In the genomic region with DNA sequence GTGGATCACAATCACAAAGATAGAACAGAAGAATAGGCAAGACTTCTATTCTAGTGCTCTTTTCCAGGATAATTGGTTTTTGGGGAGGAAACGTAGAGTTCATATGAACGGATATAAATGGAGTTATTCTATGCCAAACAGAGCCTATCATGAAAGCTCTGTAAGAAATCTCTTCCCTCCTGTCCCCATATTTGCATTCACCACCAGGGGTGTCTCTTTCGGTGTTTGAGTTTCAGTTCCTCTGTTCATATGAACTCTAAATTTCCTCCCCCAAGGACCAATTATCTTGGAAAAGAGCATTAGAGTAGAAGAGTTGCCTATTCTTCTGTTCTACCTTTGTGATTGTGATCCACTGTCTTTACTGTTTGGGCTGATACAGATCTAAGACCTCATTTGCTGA, we compare ENCODE assay signal across 27 cellular contexts. TPM values are rescaled to one million over a fixed set of nuclear protein-coding genes. Genes with fewer than 3 reads are reported as not detected.
A peak's percentile ranks its signal among the peaks of the same experiment; 100 is the strongest.
DNase-seq lines count a peak whose midpoint lies in the region; ATAC-seq and TF ChIP-seq lines count a peak whose summit lies in the region.
"Had no signal": no experiment of that assay in that cellular context is flagged by ENCODE, and none has a peak within 500 bp of the region (broad histone marks: within the 10 kb centered on the region; RNA-seq: fewer than 3 reads in every experiment).

No MANE protein-coding gene starts in this region.

- H3K36me3 ChIP-seq in MM.1S (replicated peaks; ENCODE audit: insufficient read depth, low read length) = no peaks in the 10 kb centered on the region
- H3K36me3 ChIP-seq: adrenal gland, lower lobe of right lung, SJCRH30, tibial nerve had no signal

- peaks cover 12% of the 10 kb centered on the region; the same call in 1 of the 2 replicates for H3K4me1 ChIP-seq in MM.1S (ENCODE audit: low read length)
- H3K4me1 ChIP-seq: adrenal gland, lower lobe of right lung, SJCRH30, tibial nerve had no signal

- peak; percentile 71 for ATAC-seq in GM18868 (IDR thresholded peaks at IDR 0.05; ENCODE audit: unreplicated experiment)
- peak; percentile 56; the same call in 2 of the 3 replicates for ATAC-seq in SK-N-SH treated with all-trans-retinoic acid at 6 μM for 48 hours
- no peak for ATAC-seq in esophagus mucosa
- no peak for ATAC-seq in WTC11

- no peaks in the 10 kb centered on the region for H3F3A ChIP-seq in MM.1S (ENCODE audit: insufficient read depth, low read length)

- POLR2A ChIA-PET in WTC11 (lab: Charles Lee) = no interaction called here

- H3K4me2 ChIP-seq in MM.1S (ENCODE audit: low read depth, low read length) = no peak overlapping the region
- H3K4me2 ChIP-seq: PC-9 had no signal

- H3K9me3 Mint-ChIP-seq in WTC11 = 0 out of 2 replicates have a peak, but pooled peaks cover 4% of the 10 kb centered on the region
- H3K9me3 Mint-ChIP-seq: dendritic cell treated with granulocyte-macrophage colony-stimulating factor and Interleukin-4, amounts not matched to agents 40 ng/mL and 50 ng/mL, for 4 days had no signal

- H3K27ac ChIP-seq in MM.1S (ENCODE audit: low read length) = no peak overlapping the region
- H3K27ac ChIP-seq: adrenal gland, GM23248, lower lobe of right lung, PC-9, SJCRH30, tibial nerve had no signal

- peak; percentile 27 for TF ChIP-seq CTCF in MM.1S (IDR thresholded peaks at IDR 0.05; ENCODE audit: low read length)
- TF ChIP-seq CTCF in WTC11 (IDR thresholded peaks at IDR 0.05) = no peak

- H3K4me3 ChIP-seq in MM.1S (ENCODE audit: low read length) = no peak overlapping the region
- H3K4me3 ChIP-seq: adrenal gland, GM23248, lower lobe of right lung, PC-9, SJCRH30, tibial nerve had no signal

- no peak overlapping the region for H3K27ac Mint-ChIP-seq in WTC11
- H3K27ac Mint-ChIP-seq: dendritic cell treated with granulocyte-macrophage colony-stimulating factor and Interleukin-4, amounts not matched to agents 40 ng/mL and 50 ng/mL, for 4 days; stimulated activated naive CD8-positive, alpha-beta T cell treated with anti-CD3 and anti-CD28 coated beads, Interleukin-15, amount 100 ng/mL, for 72 hours had no signal

- H3K36me3 Mint-ChIP-seq in WTC11 = no peaks in the 10 kb centered on the region

- no peaks in the 10 kb centered on the region for H3K27me3 ChIP-seq in MM.1S (replicated peaks; ENCODE audit: insufficient read depth, low read length)
- H3K27me3 ChIP-seq: adrenal gland, SJCRH30, tibial nerve had no signal

- H3K27me3 Mint-ChIP-seq in WTC11 (ENCODE audit: low read depth) = no peaks in the 10 kb centered on the region
- H3K27me3 Mint-ChIP-seq: stimulated activated naive CD8-positive, alpha-beta T cell treated with anti-CD3 and anti-CD28 coated beads, Interleukin-15, amount 100 ng/mL, for 72 hours had no signal

- no peaks in the 10 kb centered on the region for H3K9me2 ChIP-seq in MM.1S (replicated peaks; ENCODE audit: insufficient read depth, low read length)

- peak; percentile 12 for DNase-seq in COR-L47 (lab: John Stamatoyannopoulos, UW)
- no peak for DNase-seq in MM.1S
- no peak for DNase-seq in activated CD4-positive, alpha-beta T cell treated with anti-CD3 and anti-CD28 coated beads, Interleukin-2, amount 50 U/mL, for 48 hours
- DNase-seq in NCI-H1436 (lab: John Stamatoyannopoulos, UW) = no peak
- no peak for DNase-seq in WTC11 (ENCODE audit: low spot score)
- DNase-seq: activated CD4-positive, alpha-beta T cell treated with anti-CD3 and anti-CD28 coated beads, Interleukin-2, amount 50 U/mL, for 4 hours; activated gamma-delta T cell; foreskin melanocyte; GDM1; GM23248; KG1; lower lobe of right lung; NCI-H2107; NCI-H510A; stimulated activated CD4-positive, alpha-beta T cell treated with anti-CD3 and anti-CD28 coated beads, Interleukin-4, amount 100 ng/mL, for 1 hour; stimulated activated naive CD8-positive, alpha-beta T cell treated with anti-CD3 and anti-CD28 coated beads, Interleukin-15, amount 100 ng/mL, for 72 hours had no signal

- peaks cover 8% of the 10 kb centered on the region for H3K4me1 Mint-ChIP-seq in WTC11
- H3K4me1 Mint-ChIP-seq: stimulated activated naive CD8-positive, alpha-beta T cell treated with anti-CD3 and anti-CD28 coated beads, Interleukin-15, amount 100 ng/mL, for 72 hours had no signal

- no peaks in the 10 kb centered on the region for H3K9me3 ChIP-seq in MM.1S (replicated peaks; ENCODE audit: insufficient read depth, low read length)
- H3K9me3 ChIP-seq: adrenal gland, lower lobe of right lung, SJCRH30, tibial nerve had no signal

- no peak overlapping the region for H3K9ac ChIP-seq in MM.1S (ENCODE audit: low read length)
- H3K9ac ChIP-seq: GM23248 had no signal

- H3K79me2 ChIP-seq in MM.1S (ENCODE audit: low read length) = no peaks in the 10 kb centered on the region

- no peak overlapping the region for H2AFZ ChIP-seq in MM.1S (ENCODE audit: low read length)
- H2AFZ ChIP-seq: GM23248, PC-9 had no signal

- H4K20me1 ChIP-seq in MM.1S (ENCODE audit: insufficient read depth, low read length) = no peaks in the 10 kb centered on the region

- H3K4me3 Mint-ChIP-seq in WTC11 = no peak overlapping the region
- H3K4me3 Mint-ChIP-seq: dendritic cell treated with granulocyte-macrophage colony-stimulating factor and Interleukin-4, amounts not matched to agents 40 ng/mL and 50 ng/mL, for 4 days; stimulated activated naive CD8-positive, alpha-beta T cell treated with anti-CD3 and anti-CD28 coated beads, Interleukin-15, amount 100 ng/mL, for 72 hours had no signal

- CTCF ChIA-PET in WTC11 (lab: Charles Lee) = no interaction called here

TF ChIP-seq in SK-N-SH treated with all-trans-retinoic acid at 6 μM for 48 hours, 23 proteins besides CTCF, POLR2A, EP300 and RAD21:
- no peak for TF ChIP-seq ZNF70 (CRISPR knock-in tag; IDR thresholded peaks at IDR 0.05)

TF ChIP-seq in WTC11, 78 proteins besides CTCF, POLR2A, EP300 and RAD21:
- TF ChIP-seq, protein P1, sequence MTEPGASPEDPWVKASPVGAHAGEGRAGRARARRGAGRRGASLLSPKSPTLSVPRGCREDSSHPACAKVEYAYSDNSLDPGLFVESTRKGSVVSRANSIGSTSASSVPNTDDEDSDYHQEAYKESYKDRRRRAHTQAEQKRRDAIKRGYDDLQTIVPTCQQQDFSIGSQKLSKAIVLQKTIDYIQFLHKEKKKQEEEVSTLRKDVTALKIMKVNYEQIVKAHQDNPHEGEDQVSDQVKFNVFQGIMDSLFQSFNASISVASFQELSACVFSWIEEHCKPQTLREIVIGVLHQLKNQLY (CRISPR knock-in tag; IDR thresholded peaks at IDR 0.05) = no peak
- TF ChIP-seq NR1H2 (CRISPR knock-in tag; IDR thresholded peaks at IDR 0.05) (no peak), ZNF138 (CRISPR knock-in tag; conservative IDR thresholded peaks at IDR 0.05) (no peak), FOXJ3 (CRISPR knock-in tag; IDR thresholded peaks at IDR 0.05; ENCODE audit: borderline replicate concordance) (no peak), ZNF671 (CRISPR knock-in tag; IDR thresholded peaks at IDR 0.05) (no peak), GTF2I (CRISPR knock-in tag; conservative IDR thresholded peaks at IDR 0.05) (no peak), TEAD4 (CRISPR knock-in tag; IDR thresholded peaks at IDR 0.05) (no peak), ESRRA (CRISPR knock-in tag; IDR thresholded peaks at IDR 0.05; ENCODE audit: borderline replicate concordance) (no peak)
- TF ChIP-seq, protein P2, sequence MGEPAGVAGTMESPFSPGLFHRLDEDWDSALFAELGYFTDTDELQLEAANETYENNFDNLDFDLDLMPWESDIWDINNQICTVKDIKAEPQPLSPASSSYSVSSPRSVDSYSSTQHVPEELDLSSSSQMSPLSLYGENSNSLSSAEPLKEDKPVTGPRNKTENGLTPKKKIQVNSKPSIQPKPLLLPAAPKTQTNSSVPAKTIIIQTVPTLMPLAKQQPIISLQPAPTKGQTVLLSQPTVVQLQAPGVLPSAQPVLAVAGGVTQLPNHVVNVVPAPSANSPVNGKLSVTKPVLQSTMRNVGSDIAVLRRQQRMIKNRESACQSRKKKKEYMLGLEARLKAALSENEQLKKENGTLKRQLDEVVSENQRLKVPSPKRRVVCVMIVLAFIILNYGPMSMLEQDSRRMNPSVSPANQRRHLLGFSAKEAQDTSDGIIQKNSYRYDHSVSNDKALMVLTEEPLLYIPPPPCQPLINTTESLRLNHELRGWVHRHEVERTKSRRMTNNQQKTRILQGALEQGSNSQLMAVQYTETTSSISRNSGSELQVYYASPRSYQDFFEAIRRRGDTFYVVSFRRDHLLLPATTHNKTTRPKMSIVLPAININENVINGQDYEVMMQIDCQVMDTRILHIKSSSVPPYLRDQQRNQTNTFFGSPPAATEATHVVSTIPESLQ (CRISPR knock-in tag; IDR thresholded peaks at IDR 0.05) = no peak
- TF ChIP-seq, protein P3, sequence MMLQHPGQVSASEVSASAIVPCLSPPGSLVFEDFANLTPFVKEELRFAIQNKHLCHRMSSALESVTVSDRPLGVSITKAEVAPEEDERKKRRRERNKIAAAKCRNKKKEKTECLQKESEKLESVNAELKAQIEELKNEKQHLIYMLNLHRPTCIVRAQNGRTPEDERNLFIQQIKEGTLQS (CRISPR knock-in tag; conservative IDR thresholded peaks at IDR 0.05) = no peak
- TF ChIP-seq, protein P4, sequence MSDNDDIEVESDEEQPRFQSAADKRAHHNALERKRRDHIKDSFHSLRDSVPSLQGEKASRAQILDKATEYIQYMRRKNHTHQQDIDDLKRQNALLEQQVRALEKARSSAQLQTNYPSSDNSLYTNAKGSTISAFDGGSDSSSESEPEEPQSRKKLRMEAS (CRISPR knock-in tag; IDR thresholded peaks at IDR 0.05) = no peak
TF ChIP-seq in WTC11: peak in this region for 0.

RNA-seq across cellular contexts. Expression of a gene that starts 48.3 kb away (rescaled TPM):
- total RNA-seq in esophagus mucosa = not detected
- total RNA-seq in WTC11 (2021) = 0.07 TPM in 1 of 3 replicates, not detected in the others
- total RNA-seq: adrenal gland; endothelial cell of umbilical vein; HT-29; lower lobe of right lung; PC-9; SJCRH30; T-helper 2 cell treated with Interferon-gamma antibody and Interleukin-4, amounts not matched to agents 100 ng/mL and 5 ng/mL, for 36 hours; tibial nerve had no signal

Comparison
In these comparisons a context has a peak if more than half of its experiments do, and no peak if none do; other contexts are left out.
1. ATAC-seq: peak in GM18868 (single experiment) and SK-N-SH treated with all-trans-retinoic acid at 6 μM for 48 hours (single experiment); none in esophagus mucosa (single experiment) and WTC11 (single experiment).